In the genomic region with DNA sequence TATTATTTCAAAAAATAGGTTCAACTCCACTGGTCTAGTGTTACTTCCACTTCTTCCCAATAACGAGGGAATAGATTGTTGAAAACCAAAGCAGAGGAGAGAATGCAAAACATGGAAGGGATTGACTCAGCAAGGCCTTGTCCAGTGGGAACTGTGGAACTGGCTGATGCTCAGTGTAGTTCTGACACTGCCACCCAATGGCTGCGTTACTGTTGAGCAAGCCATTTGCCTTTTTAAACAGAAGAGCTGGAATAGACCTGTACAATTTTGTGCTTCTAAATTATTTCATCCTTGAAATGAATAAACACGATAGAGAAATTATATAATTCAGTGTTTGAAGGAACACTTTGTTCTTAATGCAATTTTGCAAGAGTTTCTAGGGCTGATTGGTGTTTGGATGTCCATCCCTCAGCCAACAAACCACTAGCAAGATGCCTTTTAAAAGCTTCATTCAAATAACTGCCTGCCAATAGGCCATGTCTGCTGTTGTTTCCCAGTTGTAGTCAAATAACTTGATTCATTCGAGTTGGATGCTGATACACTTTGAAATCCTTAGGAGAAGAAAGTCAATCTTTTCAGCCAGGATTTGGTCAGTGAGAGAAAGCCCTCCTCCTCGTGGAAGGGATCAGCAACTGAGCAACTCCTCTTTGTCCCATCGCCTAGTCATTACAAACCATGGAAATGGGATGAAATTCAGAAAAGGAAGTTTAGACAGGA, we compare ENCODE assay signal across 1 cellular context.
TF ChIP-seq lines count a peak whose summit lies in the region.

No MANE protein-coding gene starts in this region.

TF ChIP-seq in HepG2, 621 proteins besides CTCF, POLR2A, EP300 and RAD21:
- TF ChIP-seq ZEB1 (IDR thresholded peaks at IDR 0.05; ENCODE audit: insufficient replicate concordance, low read depth): no peak
- TF ChIP-seq SMC3 (IDR thresholded peaks at IDR 0.05; ENCODE audit: low read length): peak; percentile 12; the same call in 1 of the 2 replicates
- peak; percentile 49 for TF ChIP-seq STAG1 (CRISPR knock-in tag; IDR thresholded peaks at IDR 0.05)
